ENCODE assay signal across 13 cellular contexts in genomic region chr5:177098103-177098771, GRCh38. TPM values are rescaled to one million over a fixed set of nuclear protein-coding genes. Genes with fewer than 3 reads are reported as not detected.
A peak's percentile ranks its signal among the peaks of the same experiment; 100 is the strongest.
DNase-seq lines count a peak whose midpoint lies in the region; ATAC-seq and TF ChIP-seq lines count a peak whose summit lies in the region.
"Had no signal": no experiment of that assay in that cellular context is flagged by ENCODE, and none has a peak within 500 bp of the region (broad histone marks: within the 10 kb centered on the region; RNA-seq: fewer than 3 reads in every experiment).

No MANE protein-coding gene starts in this region.

- TF ChIP-seq CTCF in type B pancreatic cell (conservative IDR thresholded peaks at IDR 0.05) = no peak

- H3K27ac Mint-ChIP-seq in type B pancreatic cell = peak overlapping the region; percentile 39
- H3K27ac Mint-ChIP-seq: activated T-helper 1 cell treated with anti-CD3 and anti-CD28 coated beads, Interleukin-12 subunit alpha, Interleukin-12 subunit beta, Interleukin-2, Interleukin-4 antibody, amounts not matched to agents 30 ng/mL and 10 ng/mL and 1 ng/mL, durations not matched to agents 14 hours and 24 hours and 36 hours had no signal

- H3K4me1 ChIP-seq in duodenal mucosa (ENCODE audit: control insufficient read depth in 1 of 2, insufficient read depth in 2 of 2, low read length in 2 of 2) = peaks cover 14 to 37% of the 10 kb centered on the region in 2 donors

- peaks cover 4% of the 10 kb centered on the region for H3K4me1 Mint-ChIP-seq in type B pancreatic cell (ENCODE audit: unreplicated experiment)

- no peaks in the 10 kb centered on the region for H3K9me3 Mint-ChIP-seq in type B pancreatic cell
- H3K9me3 Mint-ChIP-seq: activated T-helper 1 cell treated with anti-CD3 and anti-CD28 coated beads, Interleukin-12 subunit alpha, Interleukin-12 subunit beta, Interleukin-2, Interleukin-4 antibody, amounts not matched to agents 30 ng/mL and 10 ng/mL and 1 ng/mL, durations not matched to agents 14 hours and 24 hours and 36 hours had no signal

- no peak overlapping the region for H3K4me3 Mint-ChIP-seq in type B pancreatic cell
- H3K4me3 Mint-ChIP-seq: activated T-helper 1 cell treated with anti-CD3 and anti-CD28 coated beads, Interleukin-12 subunit alpha, Interleukin-12 subunit beta, Interleukin-2, Interleukin-4 antibody, amounts not matched to agents 30 ng/mL and 10 ng/mL and 1 ng/mL, durations not matched to agents 14 hours and 24 hours and 36 hours had no signal

- no peak for ATAC-seq in left lobe of liver
- no peak for ATAC-seq in HG03342 (IDR thresholded peaks at IDR 0.05; ENCODE audit: unreplicated experiment)

- H3K27me3 Mint-ChIP-seq in type B pancreatic cell = no peaks in the 10 kb centered on the region

- peak overlapping the region in 1 of 2 donors; percentile 37 for H3K9ac ChIP-seq in duodenal mucosa (ENCODE audit: low read depth in 1 of 2, low read length in 2 of 2)

- no peaks in the 10 kb centered on the region for H3K36me3 Mint-ChIP-seq in type B pancreatic cell

- peaks cover 0 to 35% of the 10 kb centered on the region in 2 donors for H3K36me3 ChIP-seq in duodenal mucosa (ENCODE audit: control insufficient read depth in 1 of 2, insufficient read depth in 2 of 2, low read length in 2 of 2)
- H3K36me3 ChIP-seq: cardiac muscle cell had no signal

- H3K9me3 ChIP-seq in duodenal mucosa (ENCODE audit: control insufficient read depth in 1 of 2, low read length in 2 of 2) = no peaks in the 10 kb centered on the region

- DNase-seq in NCI-H2227 (lab: John Stamatoyannopoulos, UW; ENCODE audit: unreplicated experiment) (peak; percentile 20), NCI-H2227 treated with DMSO at 0.1 percent for 48 hours (lab: John Stamatoyannopoulos, UW) (no peak), medulla oblongata (ENCODE audit: extremely low spot score) (peak; percentile 41), type B pancreatic cell (ENCODE audit: extremely low spot score, unreplicated experiment) (no peak), left lobe of liver (ENCODE audit: low spot score) (no peak), OCI-M1 (lab: John Stamatoyannopoulos, UW) (no peak)
- DNase-seq: NCI-H1694 treated with DMSO at 0.1 percent for 48 hours; RPMI8226; stimulated activated CD8-positive, alpha-beta memory T cell treated with anti-CD3 and anti-CD28 coated beads, Interleukin-4, amount 100 ng/mL, for 48 hours had no signal

- no peaks in the 10 kb centered on the region for H3K27me3 ChIP-seq in duodenal mucosa (ENCODE audit: control insufficient read depth in 1 of 2, insufficient read depth in 2 of 2, low read length in 2 of 2)

- H3K4me3 ChIP-seq in duodenal mucosa (ENCODE audit: low read depth in 1 of 2, low read length in 2 of 2) = no peak overlapping the region
- H3K4me3 ChIP-seq: cardiac muscle cell had no signal

- H3K27ac ChIP-seq in duodenal mucosa (ENCODE audit: low read depth, low read length) = peak overlapping the region; percentile 67
- H3K27ac ChIP-seq: cardiac muscle cell had no signal

RNA-seq across cellular contexts. Expression of gene FGFR4, which starts 11.5 kb away (rescaled TPM):
- 33.0 and 34.1 TPM in 2 replicates for total RNA-seq in type B pancreatic cell (ENCODE audit: low replicate concordance)
- 89.8 TPM for total RNA-seq in left lobe of liver

RNA-seq across cellular contexts. Expression of gene NSD1, which starts 35.3 kb away (rescaled TPM):
- 99.6 and 115 TPM in 2 replicates for total RNA-seq in type B pancreatic cell (ENCODE audit: low replicate concordance)
- total RNA-seq in left lobe of liver = 30.4 TPM

Comparison
In these comparisons a context has a peak if more than half of its experiments do, and no peak if none do; other contexts are left out.
1. DNase-seq: peak in NCI-H2227 (single experiment) and medulla oblongata (single experiment); none in NCI-H2227 treated with DMSO at 0.1 percent for 48 hours (single experiment), type B pancreatic cell (single experiment), left lobe of liver (single experiment) and OCI-M1 (single experiment).